In the genomic region with DNA sequence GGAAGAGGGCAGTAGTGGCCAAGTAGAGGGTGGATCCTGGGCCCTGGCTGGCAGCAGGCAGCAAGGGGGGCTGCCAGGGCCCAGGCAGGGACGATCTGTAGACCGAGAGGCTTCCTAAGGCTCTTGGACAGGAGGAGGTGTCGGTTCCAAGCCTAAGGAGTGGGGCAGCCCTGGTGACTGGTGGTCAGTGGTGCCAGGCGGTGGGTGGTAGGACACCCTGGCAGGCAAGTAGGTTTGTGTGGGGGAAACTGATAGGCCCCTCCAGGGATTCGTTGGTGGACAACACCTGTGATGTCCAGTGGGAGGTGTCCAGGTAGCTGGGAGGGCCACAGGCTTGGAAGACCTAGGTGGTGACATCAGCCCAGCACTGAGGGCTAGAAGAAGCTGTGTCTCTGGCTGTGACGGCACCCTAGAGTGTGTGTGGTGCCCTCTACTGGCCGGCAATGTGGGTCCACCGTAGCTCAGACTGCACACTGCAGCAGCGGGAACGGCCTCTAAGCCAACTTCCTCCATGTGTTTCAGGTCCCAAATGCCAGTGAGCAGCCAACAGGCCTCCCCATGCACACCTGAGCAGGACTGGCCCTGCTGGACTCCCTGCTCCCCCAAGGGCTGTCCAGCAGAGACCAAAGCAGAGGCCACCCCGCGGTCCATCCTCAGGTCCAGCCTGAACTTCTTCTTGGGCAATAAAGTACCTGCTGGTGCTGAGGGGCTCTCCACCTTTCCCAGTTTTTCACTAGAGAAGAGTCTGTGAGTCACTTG, we compare ENCODE assay signal across 8 cellular contexts. TPM values are rescaled to one million over a fixed set of nuclear protein-coding genes. Genes with fewer than 3 reads are reported as not detected.
DNase-seq lines count a peak whose midpoint lies in the region; ATAC-seq and TF ChIP-seq lines count a peak whose summit lies in the region.

No MANE protein-coding gene starts in this region.

- peaks cover 4% of the 10 kb centered on the region for H3K4me1 ChIP-seq in NT2/D1 (ENCODE audit: insufficient read depth, insufficient read length)

- H3K27me3 Mint-ChIP-seq in nephron (ENCODE audit: low read depth), result no peaks in the 10 kb centered on the region

- H3K4me3 ChIP-seq in AG04450 (ENCODE audit: low read depth, low read length) (no peak overlapping the region), NT2/D1 (ENCODE audit: insufficient read length, low read depth) (no peak overlapping the region), epithelial cell of proximal tubule (ENCODE audit: low read depth, low read length) (no peak overlapping the region)

- H3K27me3 ChIP-seq in AG04450 (ENCODE audit: control insufficient read depth, insufficient read depth, low read length) (no peaks in the 10 kb centered on the region), NT2/D1 (ENCODE audit: insufficient read depth, insufficient read length) (no peaks in the 10 kb centered on the region)

- H3K36me3 Mint-ChIP-seq in nephron (ENCODE audit: low read depth), result peaks cover 40% of the 10 kb centered on the region

- no peaks in the 10 kb centered on the region for H3K9me3 ChIP-seq in AG04450 (ENCODE audit: control insufficient read depth, insufficient read depth, low read length)
- H3K9me3 ChIP-seq in NT2/D1 (ENCODE audit: insufficient read depth, low read length), result no peaks in the 10 kb centered on the region

- no peak for ATAC-seq in GM21528 (IDR thresholded peaks at IDR 0.05; ENCODE audit: low FRiP score, unreplicated experiment)

- H3K4me1 Mint-ChIP-seq in nephron, result no peaks in the 10 kb centered on the region

- TF ChIP-seq CTCF in AG04450 (IDR thresholded peaks at IDR 0.05; ENCODE audit: low read depth, low read length) (peak; percentile 78), epithelial cell of proximal tubule (conservative IDR thresholded peaks at IDR 0.05; ENCODE audit: low read depth, low read length) (peak; percentile 84), nephron (IDR thresholded peaks at IDR 0.05; ENCODE audit: unreplicated experiment in 3 of 3) (peak; percentile 44 to 62 (median 48))

- DNase-seq in AG04450 (ENCODE audit: low read depth, low spot score) (no peak), GM19238 (ENCODE audit: insufficient read length, low spot score) (peak; percentile 68), NT2/D1 (ENCODE audit: low read depth, low spot score) (no peak), epithelial cell of proximal tubule (ENCODE audit: low read depth) (no peak), substantia nigra (lab: John Stamatoyannopoulos, UW) (peak in 33 of 49 donors; percentile 4 to 63 (median 43))
- DNase-seq in activated CD8-positive, alpha-beta memory T cell treated with anti-CD3 and anti-CD28 coated beads, Interleukin-2, amount 50 U/mL, for 4 hours, result peak; percentile 68

- peaks cover 42% of the 10 kb centered on the region for H3K36me3 ChIP-seq in NT2/D1 (ENCODE audit: insufficient read depth, insufficient read length, low read length)

- no peak overlapping the region for H3K27ac ChIP-seq in AG04450 (ENCODE audit: low read depth, low read length)
- H3K27ac ChIP-seq in substantia nigra (ENCODE audit: low read depth, low read length, poor library complexity, severe bottlenecking), result no peak overlapping the region

- CTCF ChIA-PET in AG04450 (lab: Charles Lee), result interaction anchor here (0.5 to 2.5 kb wide), 23 partner anchors 9 to 681 kb away, joined by 3 to 19 read pairs (median 5); a partner anchor contains a TSS

- H3K4me3 Mint-ChIP-seq in nephron, result no peak overlapping the region

- POLR2A ChIA-PET in AG04450 (lab: Yijun Ruan, JAX), result interaction anchor here (0.7 kb wide), 1 partner anchor 22 kb away, joined by 3 read pairs; a partner anchor contains a TSS

- H3K27ac Mint-ChIP-seq in nephron, result no peak overlapping the region

- H3K9me3 Mint-ChIP-seq in nephron, result peaks cover 8% of the 10 kb centered on the region

- H3K9ac ChIP-seq in NT2/D1 (ENCODE audit: insufficient read length, low read depth), result peak overlapping the region; percentile 1

RNA-seq across cellular contexts. Expression of a gene that starts 9.4 kb away (rescaled TPM):
- polyA plus RNA-seq in AG04450 (2011; rRNA removed), result 51.8 and 61.7 TPM in 2 replicates
- polyA minus RNA-seq in AG04450 (2011; rRNA and poly(A)+ RNA removed), result 31.9 and 34.8 TPM in 2 replicates
- 40.8 and 51.7 TPM in 2 replicates for total RNA-seq in epithelial cell of proximal tubule

RNA-seq across cellular contexts. Expression of a gene that starts 22.2 kb away (rescaled TPM):
- 3.9 and 4.0 TPM in 2 replicates for polyA plus RNA-seq in AG04450 (2011; rRNA removed)
- polyA minus RNA-seq in AG04450 (2011; rRNA and poly(A)+ RNA removed), result 3.4 and 4.7 TPM in 2 replicates
- total RNA-seq in epithelial cell of proximal tubule, result 7.6 and 12.4 TPM in 2 replicates

RNA-seq across cellular contexts. Expression of a gene that starts 54.0 kb away (rescaled TPM):
- 0.11 and 0.12 TPM in 2 replicates for polyA plus RNA-seq in AG04450 (2011; rRNA removed)
- 0.17 and 0.28 TPM in 2 replicates for polyA minus RNA-seq in AG04450 (2011; rRNA and poly(A)+ RNA removed)
- total RNA-seq in epithelial cell of proximal tubule, result not detected in 2 replicates

Comparison
In these comparisons a context has a peak if more than half of its experiments do, and no peak if none do; other contexts are left out.
1. DNase-seq: peak in GM19238 (single experiment), activated CD8-positive, alpha-beta memory T cell treated with anti-CD3 and anti-CD28 coated beads, Interleukin-2, amount 50 U/mL, for 4 hours (single experiment) and substantia nigra (33 of 49); none in AG04450 (single experiment), NT2/D1 (single experiment) and epithelial cell of proximal tubule (single experiment).
2. Peak in every context shown above with its lines, with median percentiles within 50 percentile points of each other: CTCF ChIP-seq.